ENCODE assay signal across 8 cellular contexts in the genomic region with DNA sequence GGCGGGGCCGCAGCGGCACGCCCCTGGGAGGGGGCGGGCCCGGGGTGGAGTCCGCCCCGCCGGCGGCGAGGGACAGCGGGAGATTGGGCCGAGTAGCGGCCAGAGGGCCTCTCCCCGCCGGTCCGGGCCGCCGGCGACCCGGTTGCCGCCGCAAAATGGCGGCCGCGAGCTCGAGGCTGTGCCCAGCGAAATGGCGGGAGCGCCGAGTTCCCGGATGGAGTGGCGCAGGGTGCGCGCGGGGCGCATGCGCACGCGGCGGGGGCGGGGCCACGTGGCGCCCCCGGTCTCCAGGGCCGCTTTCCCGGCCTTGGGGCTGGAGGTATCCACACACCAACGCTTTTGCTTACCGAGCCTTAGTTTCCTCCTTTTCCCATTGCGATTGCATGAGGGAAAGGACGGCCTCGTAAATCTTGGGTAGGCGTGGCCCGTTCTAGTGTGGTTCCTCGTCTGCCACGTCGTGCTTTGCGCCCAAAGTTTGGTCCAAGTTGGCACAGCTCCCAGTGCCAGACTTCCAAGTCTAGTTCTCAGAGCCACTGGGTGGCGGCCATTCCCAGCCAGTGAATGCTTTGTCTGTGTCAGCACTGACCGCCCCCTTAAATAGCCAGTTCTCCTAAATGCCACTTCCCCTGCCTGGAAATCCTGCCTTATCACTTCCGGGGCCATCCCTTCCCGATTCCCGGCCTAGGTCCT. TPM values are rescaled to one million over a fixed set of nuclear protein-coding genes. Genes with fewer than 3 reads are reported as not detected.
A peak's percentile ranks its signal among the peaks of the same experiment; 100 is the strongest.
DNase-seq lines count a peak whose midpoint lies in the region; ATAC-seq and FAIRE-seq lines count a peak whose summit lies in the region.

No MANE protein-coding gene starts in this region.

- peak overlapping the region; percentile 94 for H3K18ac ChIP-seq in mesendoderm (ENCODE audit: low read length)

- WGBS in mesendoderm (ENCODE audit: extremely low coverage, insufficient coverage, low lambda C conversion rate), result no CpG with 5 or more reads among the region's 63 CpGs

- no peak overlapping the region for H4K8ac ChIP-seq in mesendoderm (ENCODE audit: low read depth, low read length)

- peak; percentile 25 for ATAC-seq in HG03432 (IDR thresholded peaks at IDR 0.05; ENCODE audit: unreplicated experiment)

- H3K79me2 ChIP-seq in mesendoderm (ENCODE audit: control insufficient read depth, insufficient read depth, low read length), result peaks cover 36% of the 10 kb centered on the region

- peak overlapping the region; percentile 92 for H3K23ac ChIP-seq in mesendoderm (ENCODE audit: low read length)

- FAIRE-seq in GM19239 (lab: Jason Lieb, UNC), result peak; percentile 73

- H2BK15ac ChIP-seq in mesendoderm (replicated peaks; ENCODE audit: low read depth), result no peak overlapping the region

- H3K4ac ChIP-seq in mesendoderm (ENCODE audit: low read depth, low read length), result peak overlapping the region; percentile 95

- H3K27me3 ChIP-seq in BLaER1 (no peaks in the 10 kb centered on the region), endocrine pancreas (ENCODE audit: control insufficient read depth, insufficient read depth, low read length) (no peaks in the 10 kb centered on the region), mesendoderm (ENCODE audit: insufficient read depth, low read length, poor library complexity) (no peaks in the 10 kb centered on the region)

- H3K4me1 ChIP-seq in BLaER1 (peaks cover 90% of the 10 kb centered on the region), endocrine pancreas (ENCODE audit: control insufficient read depth, insufficient read depth, low read length) (no peaks in the 10 kb centered on the region), mesendoderm (ENCODE audit: control insufficient read depth, low read depth, low read length) (peaks cover 7% of the 10 kb centered on the region)

- H4K20me1 ChIP-seq in BLaER1, result peaks cover 67% of the 10 kb centered on the region

- peak overlapping the region; percentile 55 for H2AK5ac ChIP-seq in mesendoderm (ENCODE audit: low read length)

- peak overlapping the region; percentile 98 for H3K56ac ChIP-seq in mesendoderm (ENCODE audit: low read length)

- no peaks in the 10 kb centered on the region for H3K9me3 ChIP-seq in BLaER1
- H3K9me3 ChIP-seq in endocrine pancreas (ENCODE audit: control insufficient read depth, low read length), result no peaks in the 10 kb centered on the region

- H3K4me3 ChIP-seq in BLaER1 (peak overlapping the region; percentile 81), endocrine pancreas (ENCODE audit: control insufficient read depth, insufficient read depth, low read length) (peak overlapping the region; percentile 54), mesendoderm (ENCODE audit: low read length) (peak overlapping the region; percentile 73)

- peak overlapping the region; percentile 99 for H3K4me2 ChIP-seq in BLaER1
- peak overlapping the region; percentile 67 for H3K4me2 ChIP-seq in mesendoderm (ENCODE audit: low read length)

- H3K27ac ChIP-seq in BLaER1 (peak overlapping the region; percentile 99), mesendoderm (ENCODE audit: low read depth, low read length) (peak overlapping the region; percentile 97)

- no peak overlapping the region for H4K5ac ChIP-seq in mesendoderm (ENCODE audit: low read length)

- H3K9ac ChIP-seq in BLaER1 (peak overlapping the region; percentile 98), endocrine pancreas (ENCODE audit: control insufficient read depth, insufficient read depth, low read length) (peak overlapping the region; percentile 96), mesendoderm (ENCODE audit: low read length) (peak overlapping the region; percentile 96)

- peak overlapping the region; percentile 94 for H2BK5ac ChIP-seq in mesendoderm (ENCODE audit: low read length)

- H2BK120ac ChIP-seq in mesendoderm (ENCODE audit: low read depth, low read length), result peak overlapping the region; percentile 4

- peaks cover 44% of the 10 kb centered on the region for H3K36me3 ChIP-seq in BLaER1
- H3K36me3 ChIP-seq in endocrine pancreas (ENCODE audit: control insufficient read depth, insufficient read depth, low read length), result no peaks in the 10 kb centered on the region
- H3K36me3 ChIP-seq in mesendoderm (ENCODE audit: control insufficient read depth, insufficient read depth, low read length), result peaks cover 10% of the 10 kb centered on the region

- peaks cover 13% of the 10 kb centered on the region for H3K79me1 ChIP-seq in mesendoderm (ENCODE audit: low read length)

- no peak for DNase-seq in GM19239 (ENCODE audit: insufficient read length, low spot score)
- DNase-seq in NCI-H82 (lab: John Stamatoyannopoulos, UW), result peak; percentile 82
- DNase-seq in activated CD8-positive, alpha-beta memory T cell treated with anti-CD3 and anti-CD28 coated beads for 24 hours, result peak; percentile 95
- peak; percentile 90 for DNase-seq in mesendoderm
- DNase-seq in stimulated activated CD8-positive, alpha-beta memory T cell treated with anti-CD3 and anti-CD28 coated beads, Interleukin-15, amount 100 ng/mL, for 4 hours (ENCODE audit: low read depth in 2 of 2), result peak; percentile 69 to 77

RNA-seq across cellular contexts. Expression of gene CIRBP, which starts 0.5 kb away (rescaled TPM):
- 93.3 TPM for polyA plus RNA-seq in mesendoderm (2013, experiment 1 of 2)
- 93.6 TPM for polyA plus RNA-seq in mesendoderm (2013, experiment 2 of 2)

RNA-seq across cellular contexts. Expression of gene FAM174C, which starts 5.7 kb away (rescaled TPM):
- 55.7 TPM for polyA plus RNA-seq in mesendoderm (2013, experiment 1 of 2)
- 57.0 TPM for polyA plus RNA-seq in mesendoderm (2013, experiment 2 of 2)

RNA-seq across cellular contexts. Expression of gene EFNA2, which starts 16.1 kb away (rescaled TPM):
- 3.5 TPM for polyA plus RNA-seq in mesendoderm (2013, experiment 1 of 2)
- polyA plus RNA-seq in mesendoderm (2013, experiment 2 of 2), result 3.4 TPM

RNA-seq across cellular contexts. Expression of gene MIDN, which starts 21.2 kb away (rescaled TPM):
- 133 TPM for polyA plus RNA-seq in mesendoderm (2013, experiment 1 of 2)
- polyA plus RNA-seq in mesendoderm (2013, experiment 2 of 2), result 131 TPM

RNA-seq across cellular contexts. Expression of gene ATP5F1D, which starts 28.1 kb away (rescaled TPM):
- 127 TPM for polyA plus RNA-seq in mesendoderm (2013, experiment 1 of 2)
- polyA plus RNA-seq in mesendoderm (2013, experiment 2 of 2), result 122 TPM
